Comparison of ENCODE assay signal across 8 cellular contexts in the genomic region with DNA sequence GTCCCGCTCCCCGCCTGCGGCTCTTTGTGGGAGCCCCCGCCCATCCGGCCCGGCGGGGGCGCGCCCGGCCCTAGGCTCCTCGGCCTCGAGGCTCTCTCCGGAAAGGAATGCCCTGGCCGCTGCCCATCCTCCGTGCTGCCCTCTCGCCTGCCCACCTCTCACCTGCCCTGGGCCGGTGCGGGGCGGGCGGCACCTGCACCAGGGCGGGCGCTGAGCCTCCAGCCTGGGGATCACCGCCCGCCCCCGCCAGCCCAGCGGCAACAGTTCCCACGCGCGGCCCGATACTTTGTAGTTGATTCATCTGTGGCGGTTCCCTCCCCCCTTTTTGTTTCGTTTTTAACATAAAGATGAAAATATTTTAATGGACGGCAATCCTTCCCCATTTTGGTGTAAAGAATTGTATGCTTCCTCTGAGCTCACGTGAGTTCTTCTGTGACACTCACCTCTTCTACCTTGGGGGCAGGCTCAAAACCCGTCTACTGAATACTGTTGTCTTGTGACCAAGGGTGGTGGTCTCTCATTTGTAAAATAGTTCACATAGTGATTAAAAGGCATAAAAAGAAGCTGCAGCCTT. TPM values are rescaled to one million over a fixed set of nuclear protein-coding genes. Genes with fewer than 3 reads are reported as not detected.
DNase-seq lines count a peak whose midpoint lies in the region; ATAC-seq and TF ChIP-seq lines count a peak whose summit lies in the region.

No MANE protein-coding gene starts in this region.

- H3K4me1 ChIP-seq in thymus (ENCODE audit: control insufficient read depth, insufficient read depth, low read length): peaks cover 54% of the 10 kb centered on the region

- no peaks in the 10 kb centered on the region for H3K27me3 ChIP-seq in thymus (ENCODE audit: control insufficient read depth, insufficient read depth)

- H3K4me3 Mint-ChIP-seq in Calu3 (ENCODE audit: low read depth, unreplicated experiment) (peak overlapping the region; percentile 69), nephron (peak overlapping the region; percentile 89 to 95 (median 93))
- H3K4me3 Mint-ChIP-seq in effector memory CD8-positive, alpha-beta T cell: peak overlapping the region; percentile 97 to 99

- ATAC-seq in effector memory CD8-positive, alpha-beta T cell (replicated peaks): peak; percentile 6
- ATAC-seq in HG03175 (IDR thresholded peaks at IDR 0.05; ENCODE audit: unreplicated experiment): no peak

- H3K27ac Mint-ChIP-seq in Calu3 (ENCODE audit: unreplicated experiment) (peak overlapping the region; percentile 67), nephron (peak overlapping the region; percentile 44 to 78 (median 68))
- H3K27ac Mint-ChIP-seq in effector memory CD8-positive, alpha-beta T cell: peak overlapping the region; percentile 98

- H3K36me3 Mint-ChIP-seq in Calu3 (ENCODE audit: insufficient read depth, unreplicated experiment): peaks cover 24% of the 10 kb centered on the region
- peaks cover 56% of the 10 kb centered on the region for H3K36me3 Mint-ChIP-seq in effector memory CD8-positive, alpha-beta T cell (ENCODE audit: insufficient read depth)
- no peaks in the 10 kb centered on the region for H3K36me3 Mint-ChIP-seq in nephron (ENCODE audit: low read depth)

- TF ChIP-seq CTCF in Calu3 (IDR thresholded peaks at IDR 0.05; ENCODE audit: unreplicated experiment) (no peak), nephron (IDR thresholded peaks at IDR 0.05; ENCODE audit: unreplicated experiment in 3 of 3) (no peak)

- CTCF ChIA-PET in Calu3 (lab: Charles Lee): interaction anchor here (0.6 kb wide), 2 partner anchors 18 to 113 kb away, joined by 3 read pairs; no protein-coding TSS in a partner anchor

- H3K9me3 ChIP-seq in thymus (ENCODE audit: control insufficient read depth): no peaks in the 10 kb centered on the region

- H3K27ac ChIP-seq in thymus (ENCODE audit: low read depth): peak overlapping the region; percentile 100

- DNase-seq in Calu3 (peak; percentile 7), M059J (ENCODE audit: low read depth) (peak; percentile 11), KG1 (lab: John Stamatoyannopoulos, UW) (no peak)
- DNase-seq in activated CD8-positive, alpha-beta memory T cell treated with anti-CD3 and anti-CD28 coated beads for 1 hour (ENCODE audit: extremely low read depth in 1 of 2, low read depth in 1 of 2): peak; percentile 48 to 51
- DNase-seq in effector memory CD8-positive, alpha-beta T cell: peak; percentile 69 to 72 (median 70)

- peaks cover 35% of the 10 kb centered on the region for H3K36me3 ChIP-seq in thymus (ENCODE audit: control insufficient read depth, insufficient read depth)

- H3K27me3 Mint-ChIP-seq in Calu3 (ENCODE audit: unreplicated experiment) (no peaks in the 10 kb centered on the region), nephron (ENCODE audit: low read depth) (peaks cover 3% of the 10 kb centered on the region)
- H3K27me3 Mint-ChIP-seq in effector memory CD8-positive, alpha-beta T cell: no peaks in the 10 kb centered on the region

- H3K4me3 ChIP-seq in thymus (ENCODE audit: low read length): peak overlapping the region; percentile 98

- WGBS in thymus: under 1% methylated on average over 35 of the region's 35 CpGs

- H3K4me1 Mint-ChIP-seq in Calu3 (ENCODE audit: low read depth, unreplicated experiment) (no peaks in the 10 kb centered on the region), nephron (peaks cover 47% of the 10 kb centered on the region)
- peaks cover 63 to 71% of the 10 kb centered on the region in 2 donors for H3K4me1 Mint-ChIP-seq in effector memory CD8-positive, alpha-beta T cell (ENCODE audit: low read depth in 2 of 2)

- intact Hi-C loops in Calu3 (cut with micrococcal nuclease; ENCODE audit: unreplicated experiment): loop anchor here (10.0 kb wide), 1 partner anchor 114 kb away; no protein-coding TSS in a partner anchor

- H3K9me3 Mint-ChIP-seq in Calu3 (ENCODE audit: low read depth, unreplicated experiment) (no peaks in the 10 kb centered on the region), nephron (no peaks in the 10 kb centered on the region)
- no peaks in the 10 kb centered on the region for H3K9me3 Mint-ChIP-seq in effector memory CD8-positive, alpha-beta T cell

- TSS peak; percentile 24 for BruUV-seq in Calu3 (replicated peaks; lab: Mats Ljungman, UMichigan)

RNA-seq across cellular contexts. Expression of a gene that starts 1.9 kb away (rescaled TPM):
- 14.1 and 22.9 TPM in 2 replicates for total RNA-seq in Calu3 (2022)
- 7.3 and 16.8 TPM in 2 replicates for total RNA-seq in M059J (2014; rRNA removed; shearing (Covaris generic))
- polyA plus RNA-seq in thymus: 107 TPM
